In the genomic region with DNA sequence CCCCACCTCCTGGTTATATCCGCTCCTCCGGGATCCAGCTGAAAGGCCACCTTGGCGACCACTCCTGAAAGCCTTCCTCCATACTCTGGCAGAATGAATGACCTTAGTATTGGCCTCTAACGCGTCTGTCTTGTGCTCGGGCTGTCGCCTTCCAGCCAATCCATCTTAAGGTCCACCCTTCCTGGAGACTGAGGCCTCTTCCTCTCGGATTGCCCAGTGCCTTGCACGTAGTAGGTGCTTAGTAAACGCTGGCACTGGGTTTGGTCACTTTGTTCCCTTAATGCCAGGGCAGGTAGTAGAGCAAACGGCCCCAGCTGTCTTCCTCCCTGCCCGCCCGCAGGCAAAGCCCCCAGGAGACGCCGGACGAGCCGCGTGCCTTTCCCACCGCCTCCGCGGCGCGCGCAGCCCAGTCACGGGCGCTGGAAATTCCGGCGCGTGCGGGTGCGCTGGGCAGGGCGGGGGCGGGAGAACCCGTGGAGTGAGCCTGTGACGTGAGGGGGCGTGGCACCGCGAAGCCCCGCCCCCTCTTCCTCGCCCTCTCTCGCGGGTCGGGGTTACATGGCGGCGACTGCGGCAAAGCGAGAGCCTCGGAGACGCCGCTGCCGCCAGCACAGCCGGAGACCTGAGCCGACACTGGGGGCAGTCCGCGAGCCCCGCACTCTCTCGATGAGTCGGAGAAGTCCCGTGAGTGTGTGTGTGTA, we compare ENCODE assay signal across 8 cellular contexts. TPM values are rescaled to one million over a fixed set of nuclear protein-coding genes. Genes with fewer than 3 reads are reported as not detected.
DNase-seq lines count a peak whose midpoint lies in the region; ATAC-seq and TF ChIP-seq lines count a peak whose summit lies in the region.

TSS of gene MAPK6 (plus strand) at position 527 of the 701 bp plus-strand sequence. CDS start 27,242 bp downstream, outside the sequence.

- TF ChIP-seq CTCF in GM06990 (IDR thresholded peaks at IDR 0.05; ENCODE audit: insufficient read depth, low read length, poor library complexity, severe bottlenecking) = no peak
- TF ChIP-seq CTCF in osteocyte (IDR thresholded peaks at IDR 0.05) = no peak
- no peak for TF ChIP-seq CTCF in thoracic aorta (IDR thresholded peaks at IDR 0.05)

- POLR2A ChIA-PET in HEK293T (lab: Yijun Ruan, JAX) = no interaction called here

- H3K27ac ChIP-seq in thoracic aorta = peak within 1 kb of the TSS; percentile 90 to 91

- H3K4me3 Mint-ChIP-seq in osteocyte (ENCODE audit: unreplicated experiment) = peak within 1 kb of the TSS; percentile 96

- no peaks in the 10 kb centered on the region for H3K9me3 ChIP-seq in thoracic aorta

- DNase-seq in GM06990 (ENCODE audit: extremely low read depth, insufficient read length) = peak; percentile 98
- peak; percentile 92 for DNase-seq in HEK293T (ENCODE audit: extremely low spot score)
- peak; percentile 85 for DNase-seq in MV-4-11 (lab: John Stamatoyannopoulos, UW)
- peak; percentile 86 for DNase-seq in SKM-1 (lab: John Stamatoyannopoulos, UW; ENCODE audit: unreplicated experiment)
- DNase-seq in activated naive CD4-positive, alpha-beta T cell treated with anti-CD3 and anti-CD28 coated beads, Interleukin-2, amount 50 U/mL, for 72 hours (ENCODE audit: low spot score in 2 of 2) = peak; percentile 93 to 94
- DNase-seq in glomerular visceral epithelial cell (ENCODE audit: extremely low spot score) = peak; percentile 97
- peak; percentile 98 for DNase-seq in osteocyte (ENCODE audit: extremely low spot score, unreplicated experiment)
- peak; percentile 80 for DNase-seq in thoracic aorta (ENCODE audit: low spot score)

- peak within 1 kb of the TSS; percentile 79 for H3K4me3 ChIP-seq in GM06990 (replicated peaks; ENCODE audit: low read depth, low read length)
- H3K4me3 ChIP-seq in thoracic aorta = peak within 1 kb of the TSS; percentile 80

- H3K27me3 ChIP-seq in GM06990 (replicated peaks; ENCODE audit: control insufficient read depth, insufficient read depth, low read length) (no peaks in the 10 kb centered on the region), thoracic aorta (replicated peaks; ENCODE audit: insufficient read depth) (no peaks in the 10 kb centered on the region)

- H3K27ac Mint-ChIP-seq in activated naive CD4-positive, alpha-beta T cell treated with anti-CD3 and anti-CD28 coated beads, Interleukin-2, amount 50 U/mL, for 72 hours = peak within 1 kb of the TSS; percentile 97 to 98
- peak within 1 kb of the TSS; percentile 99 for H3K27ac Mint-ChIP-seq in osteocyte (ENCODE audit: unreplicated experiment)

- ATAC-seq in activated naive CD4-positive, alpha-beta T cell treated with anti-CD3 and anti-CD28 coated beads, Interleukin-2, amount 50 U/mL, for 72 hours = peak; percentile 83
- peak; percentile 96 for ATAC-seq in thoracic aorta (ENCODE audit: insufficient number of reproducible peaks, low FRiP score, low read depth)

- peaks cover 11 to 14% of the 10 kb centered on the region in 2 donors for H3K36me3 Mint-ChIP-seq in activated naive CD4-positive, alpha-beta T cell treated with anti-CD3 and anti-CD28 coated beads, Interleukin-2, amount 50 U/mL, for 72 hours
- no peaks in the 10 kb centered on the region for H3K36me3 Mint-ChIP-seq in osteocyte (ENCODE audit: unreplicated experiment)

- H3K4me1 Mint-ChIP-seq in osteocyte (ENCODE audit: unreplicated experiment) = peaks cover 40% of the 10 kb centered on the region

- no peaks in the 10 kb centered on the region for H3K9me3 Mint-ChIP-seq in activated naive CD4-positive, alpha-beta T cell treated with anti-CD3 and anti-CD28 coated beads, Interleukin-2, amount 50 U/mL, for 72 hours
- H3K9me3 Mint-ChIP-seq in osteocyte (ENCODE audit: unreplicated experiment) = no peaks in the 10 kb centered on the region

- H3K27me3 Mint-ChIP-seq in osteocyte (ENCODE audit: unreplicated experiment) = no peaks in the 10 kb centered on the region

- CTCF ChIA-PET in HEK293T (lab: Yijun Ruan, JAX) = no interaction called here

- peaks cover 24 to 35% of the 10 kb centered on the region in 2 donors for H3K4me1 ChIP-seq in thoracic aorta (ENCODE audit: control insufficient read depth in 1 of 2, low read depth in 2 of 2)

- H3K36me3 ChIP-seq in GM06990 (ENCODE audit: control insufficient read depth, insufficient read depth, low read length) (no peaks in the 10 kb centered on the region), thoracic aorta (no peaks in the 10 kb centered on the region)

TF ChIP-seq in HEK293T, 16 proteins besides CTCF, POLR2A, EP300 and RAD21:
- TF ChIP-seq CTBP1 (IDR thresholded peaks at IDR 0.05; ENCODE audit: borderline replicate concordance) (no peak), ELF4 (IDR thresholded peaks at IDR 0.05) (no peak), L3MBTL2 (conservative IDR thresholded peaks at IDR 0.05) (peak; percentile 88), ARNT (IDR thresholded peaks at IDR 0.05) (no peak), HDGF (IDR thresholded peaks at IDR 0.05; ENCODE audit: borderline replicate concordance) (no peak), LEF1 (IDR thresholded peaks at IDR 0.05; ENCODE audit: borderline replicate concordance) (no peak), FOXA1 (IDR thresholded peaks at IDR 0.05) (no peak), PKNOX1 (IDR thresholded peaks at IDR 0.05) (no peak), SUZ12 (IDR thresholded peaks at IDR 0.05) (no peak), ZNF384 (IDR thresholded peaks at IDR 0.05) (no peak), SP1 (IDR thresholded peaks at IDR 0.05) (peak; percentile 50; the same call in 1 of the 2 replicates)

RNA-seq across cellular contexts. Expression of gene MAPK6, which starts in this region (rescaled TPM):
- total RNA-seq in activated naive CD4-positive, alpha-beta T cell treated with anti-CD3 and anti-CD28 coated beads, Interleukin-2, amount 50 U/mL, for 72 hours = 10 to 100 TPM; 15.2 to 30.9 TPM
- total RNA-seq in osteocyte (44.3 and 46.1 TPM in 2 replicates), thoracic aorta (10 to 100 TPM; 11.2 to 24.8 TPM)

Comparison
In these comparisons a context has a peak if more than half of its experiments do, and no peak if none do; other contexts are left out.
1. Peak in every context shown above with its lines: DNase-seq, ATAC-seq, H3K4me3 ChIP-seq and H3K27ac ChIP-seq.